20 cellular contexts compared by ENCODE assay signal in the genomic region with DNA sequence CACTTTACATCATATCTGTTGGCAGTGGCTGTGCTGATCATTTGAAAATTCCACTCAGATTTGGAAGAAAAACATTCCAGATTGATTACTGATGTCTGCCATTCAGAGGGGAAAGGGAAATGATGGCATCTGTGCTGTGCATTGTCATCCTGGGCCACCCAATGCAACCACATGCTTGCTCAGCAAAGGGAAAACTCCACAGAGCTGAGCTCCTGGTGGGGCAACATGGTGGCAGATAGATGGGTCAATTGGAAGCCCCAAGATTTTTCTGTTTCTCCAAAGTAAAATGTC. TPM values are rescaled to one million over a fixed set of nuclear protein-coding genes. Genes with fewer than 3 reads are reported as not detected.
"Had no signal": no experiment of that assay in that cellular context is flagged by ENCODE, and none has a peak within 500 bp of the region (broad histone marks: within the 10 kb centered on the region; RNA-seq: fewer than 3 reads in every experiment).

No MANE protein-coding gene starts in this region.

- H3K27me3 ChIP-seq: colonic mucosa, gastrocnemius medialis, heart right ventricle, neutrophil, ovary had no signal

- H3K4me3 ChIP-seq: colonic mucosa, gastrocnemius medialis, heart right ventricle, ovary had no signal

- DNase-seq: colonic mucosa; effector CD4-positive, alpha-beta T cell; endodermal cell; gastrocnemius medialis; heart right ventricle; hypothalamus; kidney glomerular epithelial cell; mammary epithelial cell; naive thymus-derived CD4-positive, alpha-beta T cell; ovary; right cardiac atrium; small intestine; stimulated activated CD4-positive, alpha-beta T cell treated with anti-CD3 and anti-CD28 coated beads, Interleukin-12 subunit alpha, Interleukin-12 subunit beta, amount 100 ng/mL, for 4 hours; stimulated activated naive CD4-positive, alpha-beta T cell had no signal

- H3K36me3 ChIP-seq: colonic mucosa, ovary had no signal

- FAIRE-seq: islet of Langerhans, small intestine, urothelium cell line had no signal

RNA-seq across cellular contexts. Expression of a gene that starts 11.8 kb away (rescaled TPM):
- total RNA-seq: left lobe of liver, progenitor cell of endocrine pancreas had no signal

RNA-seq across cellular contexts. Expression of a gene that starts 29.3 kb away (rescaled TPM):
- total RNA-seq: fibroblast of lung, mammary epithelial cell had no signal
